Comparison of ENCODE assay signal across 12 cellular contexts in the genomic region with DNA sequence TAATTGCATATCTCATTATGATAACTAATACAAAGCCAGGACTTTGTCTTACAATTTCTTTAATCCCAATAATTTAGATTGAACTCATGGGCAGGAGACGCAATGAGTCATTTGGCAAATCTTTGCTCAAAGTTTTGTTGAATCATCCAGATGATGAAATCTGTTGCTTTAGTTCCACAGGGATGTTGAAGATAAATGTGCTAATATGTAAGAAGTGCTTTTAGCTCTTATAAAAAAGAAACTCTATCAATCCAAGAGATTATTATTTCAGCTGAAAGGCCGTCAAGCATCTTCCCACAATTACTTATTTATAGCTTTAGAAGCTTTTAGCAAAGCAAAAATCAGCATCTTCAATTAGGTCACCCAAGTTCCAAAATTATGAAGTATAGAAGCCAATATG. TPM values are rescaled to one million over a fixed set of nuclear protein-coding genes. Genes with fewer than 3 reads are reported as not detected.
DNase-seq lines count a peak whose midpoint lies in the region; ATAC-seq and TF ChIP-seq lines count a peak whose summit lies in the region.
"Had no signal": no experiment of that assay in that cellular context is flagged by ENCODE, and none has a peak within 500 bp of the region (broad histone marks: within the 10 kb centered on the region; RNA-seq: fewer than 3 reads in every experiment).

No MANE protein-coding gene starts in this region.

- no peak for TF ChIP-seq POLR2A in Peyer's patch (IDR thresholded peaks at IDR 0.05)

- peak overlapping the region; percentile 10 for H3K27ac ChIP-seq in left ventricle myocardium inferior (replicated peaks)
- H3K27ac ChIP-seq in right atrium auricular region = peak overlapping the region in 1 of 2 donors; percentile 20
- H3K27ac ChIP-seq in Peyer's patch = no peak overlapping the region
- H3K27ac ChIP-seq: SJSA1 had no signal

- H3K36me3 ChIP-seq in left ventricle myocardium inferior (no peaks in the 10 kb centered on the region), right atrium auricular region (no peaks in the 10 kb centered on the region), Peyer's patch (no peaks in the 10 kb centered on the region)
- H3K36me3 ChIP-seq: SJSA1 had no signal

- H3K4me1 ChIP-seq in left ventricle myocardium inferior = peaks cover 39% of the 10 kb centered on the region
- H3K4me1 ChIP-seq in right atrium auricular region = peaks cover 0 to 35% of the 10 kb centered on the region in 2 donors
- H3K4me1 ChIP-seq in Peyer's patch = no peaks in the 10 kb centered on the region

- H3K9me3 ChIP-seq in left ventricle myocardium inferior (replicated peaks) (no peaks in the 10 kb centered on the region), right atrium auricular region (no peaks in the 10 kb centered on the region), Peyer's patch (no peaks in the 10 kb centered on the region)
- H3K9me3 ChIP-seq: SJSA1 had no signal

- intact Hi-C loops in left ventricle myocardium inferior (cut with micrococcal nuclease) = no loop called here

- H3K4me3 ChIP-seq in left ventricle myocardium inferior (no peak overlapping the region), right atrium auricular region (no peak overlapping the region), Peyer's patch (no peak overlapping the region)
- H3K4me3 ChIP-seq: SJSA1 had no signal

- H3K27me3 ChIP-seq in left ventricle myocardium inferior (ENCODE audit: low read depth) = no peaks in the 10 kb centered on the region
- H3K27me3 ChIP-seq in right atrium auricular region = no peaks in the 10 kb centered on the region
- H3K27me3 ChIP-seq in Peyer's patch = no peaks in the 10 kb centered on the region
- H3K27me3 ChIP-seq: SJSA1 had no signal

- TF ChIP-seq CTCF in left ventricle myocardium inferior (IDR thresholded peaks at IDR 0.05; ENCODE audit: borderline replicate concordance) (no peak), right atrium auricular region (IDR thresholded peaks at IDR 0.05) (no peak), Peyer's patch (IDR thresholded peaks at IDR 0.05) (no peak)

- no peak for ATAC-seq in HG03025 (IDR thresholded peaks at IDR 0.05; ENCODE audit: low FRiP score, unreplicated experiment)
- ATAC-seq: left lobe of liver, sciatic nerve had no signal

- DNase-seq in left ventricle myocardium inferior = no peak
- DNase-seq in right atrium auricular region (ENCODE audit: low spot score) = no peak
- peak; percentile 45 for DNase-seq in amniotic stem cell (lab: John Stamatoyannopoulos, UW)
- peak; percentile 40 for DNase-seq in glomerular visceral epithelial cell (ENCODE audit: extremely low spot score)
- no peak for DNase-seq in stimulated activated CD4-positive, alpha-beta T cell treated with anti-CD3 and anti-CD28 coated beads, Interleukin-4, amount 100 ng/mL, for 1 hour
- DNase-seq in NCI-H69 (lab: John Stamatoyannopoulos, UW) = no peak
- no peak for DNase-seq in Peyer's patch
- DNase-seq: activated CD4-positive, alpha-beta T cell treated with anti-CD3 and anti-CD28 coated beads for 48 hours had no signal

RNA-seq across cellular contexts. Expression of a gene that starts 36.8 kb away (rescaled TPM):
- 179 TPM for total RNA-seq in left ventricle myocardium inferior
- 100 to 1,000 TPM; 189 to 198 TPM for total RNA-seq in right atrium auricular region
- total RNA-seq in Peyer's patch = 100 to 1,000 TPM; 118 to 161 (median 151) TPM

Comparison
In these comparisons a context has a peak if more than half of its experiments do, and no peak if none do; other contexts are left out.
1. DNase-seq: peak in amniotic stem cell (single experiment) and glomerular visceral epithelial cell (single experiment); none in left ventricle myocardium inferior (single experiment), right atrium auricular region (single experiment), stimulated activated CD4-positive, alpha-beta T cell treated with anti-CD3 and anti-CD28 coated beads, Interleukin-4, amount 100 ng/mL, for 1 hour (single experiment), NCI-H69 (single experiment) and Peyer's patch (0 of 3).